8 cellular contexts compared by ENCODE assay signal in genomic region chr10:123007558-123008378, GRCh38. TPM values are rescaled to one million over a fixed set of nuclear protein-coding genes. Genes with fewer than 3 reads are reported as not detected.
DNase-seq lines count a peak whose midpoint lies in the region; ATAC-seq and TF ChIP-seq lines count a peak whose summit lies in the region.

No MANE protein-coding gene starts in this region.

- peak overlapping the region; percentile 73 to 96 for H3K4me3 ChIP-seq in prostate gland

- ATAC-seq in HG03571 (IDR thresholded peaks at IDR 0.05; ENCODE audit: unreplicated experiment) (peak; percentile 44), left cardiac atrium (peak; percentile 28 to 54)

- H3K9me3 Mint-ChIP-seq in activated naive CD8-positive, alpha-beta T cell (ENCODE audit: low read depth): no peaks in the 10 kb centered on the region

- H3K4me1 Mint-ChIP-seq in activated naive CD8-positive, alpha-beta T cell (ENCODE audit: low read depth): peaks cover 58% of the 10 kb centered on the region

- no peaks in the 10 kb centered on the region for H3K27me3 ChIP-seq in prostate gland (replicated peaks; ENCODE audit: insufficient read depth)

- H3K36me3 Mint-ChIP-seq in activated naive CD8-positive, alpha-beta T cell: peaks cover 9% of the 10 kb centered on the region

- H3K4me1 ChIP-seq in prostate gland (replicated peaks): no peaks in the 10 kb centered on the region

- intact Hi-C loops in left cardiac atrium (cut with DNase I): loop anchor here in 1 of 2 donors (2.0 to 10.0 kb wide), 2 partner anchors 27 to 147 kb away; partner anchors contain the start of genes BUB3 and PSTK
- intact Hi-C loops in prostate gland (cut with DNase I): loop anchor here (1.0 to 2.0 kb wide), 3 partner anchors 27 to 145 kb away; partner anchors contain the start of genes C10orf88 and PSTK

- H3K36me3 ChIP-seq in prostate gland: no peaks in the 10 kb centered on the region

- peak; percentile 35 for TF ChIP-seq POLR2A in prostate gland (IDR thresholded peaks at IDR 0.05)

- peak overlapping the region; percentile 91 to 93 for H3K27ac ChIP-seq in prostate gland

- no peaks in the 10 kb centered on the region for H3K27me3 Mint-ChIP-seq in activated naive CD8-positive, alpha-beta T cell

- peak; percentile 28 to 39 for DNase-seq in AML-193 (lab: John Stamatoyannopoulos, UW)
- peak; percentile 30 for DNase-seq in GM19238 (ENCODE audit: insufficient read length, low spot score)
- peak; percentile 20 for DNase-seq in SIG-M5 (lab: John Stamatoyannopoulos, UW)
- DNase-seq in left cardiac atrium: peak; percentile 30
- DNase-seq in prostate gland (ENCODE audit: low spot score): peak; percentile 54
- no peak for DNase-seq in NCI-H2196 (lab: John Stamatoyannopoulos, UW; ENCODE audit: unreplicated experiment)

- H3K4me3 Mint-ChIP-seq in activated naive CD8-positive, alpha-beta T cell: peak overlapping the region; percentile 99

- WGBS in prostate gland: 4% methylated on average over 30 of the region's 34 CpGs

- no peak for TF ChIP-seq CTCF in prostate gland (IDR thresholded peaks at IDR 0.05)

- H3K27ac Mint-ChIP-seq in activated naive CD8-positive, alpha-beta T cell: peak overlapping the region; percentile 99

- H3K9me3 ChIP-seq in prostate gland: no peaks in the 10 kb centered on the region

RNA-seq across cellular contexts. Expression of gene IKZF5, which starts 0.8 kb away (rescaled TPM):
- total RNA-seq in left cardiac atrium (10 to 100 TPM; 10.4 to 12.1 TPM), prostate gland (10 to 100 TPM in 1 of 2 donors, 1 to 10 TPM in 1; 9.8 to 15.8 TPM)

RNA-seq across cellular contexts. Expression of gene ACADSB, which starts 1.0 kb away (rescaled TPM):
- 10 to 100 TPM; 51.3 to 55.1 TPM for total RNA-seq in left cardiac atrium
- total RNA-seq in prostate gland: 10 to 100 TPM; 17.2 to 38.6 TPM

RNA-seq across cellular contexts. Expression of gene PSTK, which starts 27.6 kb away (rescaled TPM):
- 1 to 10 TPM; 3.1 to 3.6 TPM for total RNA-seq in left cardiac atrium
- total RNA-seq in prostate gland: 1 to 10 TPM; 5.1 to 10.0 TPM

RNA-seq across cellular contexts. Expression of gene C10orf88, which starts 53.7 kb away (rescaled TPM):
- total RNA-seq in left cardiac atrium (1 to 10 TPM; 5.2 to 7.5 TPM), prostate gland (10 to 100 TPM in 1 of 2 donors, 1 to 10 TPM in 1; 6.6 to 15.2 TPM)
